In genomic region chr12:6285063-6285477, GRCh38 we compare ENCODE assay signal across 8 cellular contexts. TPM values are rescaled to one million over a fixed set of nuclear protein-coding genes. Genes with fewer than 3 reads are reported as not detected.
DNase-seq lines count a peak whose midpoint lies in the region; ATAC-seq and TF ChIP-seq lines count a peak whose summit lies in the region.

No MANE protein-coding gene starts in this region.

- peaks cover 71% of the 10 kb centered on the region for H3K4me1 Mint-ChIP-seq in HFFc6 (ENCODE audit: low read depth)
- peaks cover 2% of the 10 kb centered on the region for H3K4me1 Mint-ChIP-seq in activated CD4-positive, alpha-beta T cell treated with anti-CD3 and anti-CD28 coated beads, Interleukin-2, amount 10 ng/mL, durations not matched to agents 7 days and 5 days

- no peak for ATAC-seq in GM21381 (IDR thresholded peaks at IDR 0.05; ENCODE audit: unreplicated experiment)

- peak; percentile 99 for TF ChIP-seq CTCF in HFFc6 (IDR thresholded peaks at IDR 0.05)

- CTCF ChIA-PET in activated CD4-positive, alpha-beta T cell treated with anti-CD3 and anti-CD28 coated beads, Interleukin-2, amount 10 ng/mL, durations not matched to agents 7 days and 5 days (lab: Charles Lee): interaction anchor here (1.3 to 3.9 kb wide), 8 partner anchors 9 to 297 kb away, joined by 4 to 18 read pairs (median 6); no protein-coding TSS in a partner anchor

- 0 out of 2 replicates have a peak overlapping the region, but pooled peaks have one; percentile 33 for H3K4me3 Mint-ChIP-seq in HFFc6
- H3K4me3 Mint-ChIP-seq in activated CD4-positive, alpha-beta T cell treated with anti-CD3 and anti-CD28 coated beads, Interleukin-2, amount 10 ng/mL, durations not matched to agents 7 days and 5 days: no peak overlapping the region

- no peaks in the 10 kb centered on the region for H3K27me3 Mint-ChIP-seq in HFFc6 (ENCODE audit: insufficient read depth)
- peaks cover 6% of the 10 kb centered on the region for H3K27me3 Mint-ChIP-seq in activated CD4-positive, alpha-beta T cell treated with anti-CD3 and anti-CD28 coated beads, Interleukin-2, amount 10 ng/mL, durations not matched to agents 7 days and 5 days

- DNase-seq in D341Med (ENCODE audit: low spot score): peak; percentile 91
- peak; percentile 55 for DNase-seq in HFFc6
- peak; percentile 42 to 85 for DNase-seq in NCI-H446 (lab: John Stamatoyannopoulos, UW)
- peak; percentile 68 for DNase-seq in activated CD4-positive, alpha-beta T cell treated with anti-CD3 and anti-CD28 coated beads, Interleukin-2, amount 10 ng/mL, durations not matched to agents 7 days and 5 days
- peak; percentile 88 for DNase-seq in dermis blood vessel endothelial cell
- peak; percentile 82 for DNase-seq in lung microvascular endothelial cell (ENCODE audit: low read depth in 2 of 2)
- peak; percentile 34 for DNase-seq in stimulated activated CD8-positive, alpha-beta memory T cell treated with anti-CD3 and anti-CD28 coated beads, Interleukin-15, amount 100 ng/mL, for 24 hours (ENCODE audit: low read depth)

- POLR2A ChIA-PET in activated CD4-positive, alpha-beta T cell treated with anti-CD3 and anti-CD28 coated beads, Interleukin-2, amount 10 ng/mL, durations not matched to agents 7 days and 5 days (lab: Charles Lee): no interaction called here

- H3K27ac Mint-ChIP-seq in HFFc6: peak overlapping the region; percentile 95
- H3K27ac Mint-ChIP-seq in activated CD4-positive, alpha-beta T cell treated with anti-CD3 and anti-CD28 coated beads, Interleukin-2, amount 10 ng/mL, durations not matched to agents 7 days and 5 days: no peak overlapping the region

- H3K36me3 Mint-ChIP-seq in HFFc6 (ENCODE audit: low read depth): no peaks in the 10 kb centered on the region
- no peaks in the 10 kb centered on the region for H3K36me3 Mint-ChIP-seq in activated CD4-positive, alpha-beta T cell treated with anti-CD3 and anti-CD28 coated beads, Interleukin-2, amount 10 ng/mL, durations not matched to agents 7 days and 5 days (ENCODE audit: low read depth)

- peaks cover 5% of the 10 kb centered on the region; the same call in 1 of the 2 replicates for H3K9me3 Mint-ChIP-seq in HFFc6
- no peaks in the 10 kb centered on the region for H3K9me3 Mint-ChIP-seq in activated CD4-positive, alpha-beta T cell treated with anti-CD3 and anti-CD28 coated beads, Interleukin-2, amount 10 ng/mL, durations not matched to agents 7 days and 5 days

RNA-seq across cellular contexts. Expression of gene PLEKHG6, which starts 25.4 kb away (rescaled TPM):
- total RNA-seq in HFFc6 (2021; fragmentation: NEBNext Ultra II Directional; extraction: Animal tissue kit (Norgen Biotek cat#: 25700)): not detected
- not detected for total RNA-seq in activated CD4-positive, alpha-beta T cell treated with anti-CD3 and anti-CD28 coated beads, Interleukin-2, amount 10 ng/mL, durations not matched to agents 7 days and 5 days
- total RNA-seq in dermis blood vessel endothelial cell: 0.09 TPM in 1 of 2 replicates, not detected in the other
- total RNA-seq in lung microvascular endothelial cell: not detected in 2 replicates

RNA-seq across cellular contexts. Expression of gene TNFRSF1A, which starts 56.8 kb away (rescaled TPM):
- total RNA-seq in HFFc6 (2021; fragmentation: NEBNext Ultra II Directional; extraction: Animal tissue kit (Norgen Biotek cat#: 25700)): 100 to 1,000 TPM; 105 to 122 (median 112) TPM
- 10 to 100 TPM; 59.3 to 64.4 TPM for total RNA-seq in activated CD4-positive, alpha-beta T cell treated with anti-CD3 and anti-CD28 coated beads, Interleukin-2, amount 10 ng/mL, durations not matched to agents 7 days and 5 days
- 58.9 and 67.6 TPM in 2 replicates for total RNA-seq in dermis blood vessel endothelial cell
- 37.5 and 55.6 TPM in 2 replicates for total RNA-seq in lung microvascular endothelial cell

Comparison
In these comparisons a context has a peak if more than half of its experiments do, and no peak if none do; other contexts are left out.
1. DNase-seq: peak in every context shown above with its lines; median percentile 91 in D341Med; 88 in dermis blood vessel endothelial cell; 82 in lung microvascular endothelial cell; 68 in activated CD4-positive, alpha-beta T cell treated with anti-CD3 and anti-CD28 coated beads, Interleukin-2, amount 10 ng/mL, durations not matched to agents 7 days and 5 days; 64 in NCI-H446; 55 in HFFc6; 34 in stimulated activated CD8-positive, alpha-beta memory T cell treated with anti-CD3 and anti-CD28 coated beads, Interleukin-15, amount 100 ng/mL, for 24 hours.